ENCODE assay signal across 8 cellular contexts in the genomic region with DNA sequence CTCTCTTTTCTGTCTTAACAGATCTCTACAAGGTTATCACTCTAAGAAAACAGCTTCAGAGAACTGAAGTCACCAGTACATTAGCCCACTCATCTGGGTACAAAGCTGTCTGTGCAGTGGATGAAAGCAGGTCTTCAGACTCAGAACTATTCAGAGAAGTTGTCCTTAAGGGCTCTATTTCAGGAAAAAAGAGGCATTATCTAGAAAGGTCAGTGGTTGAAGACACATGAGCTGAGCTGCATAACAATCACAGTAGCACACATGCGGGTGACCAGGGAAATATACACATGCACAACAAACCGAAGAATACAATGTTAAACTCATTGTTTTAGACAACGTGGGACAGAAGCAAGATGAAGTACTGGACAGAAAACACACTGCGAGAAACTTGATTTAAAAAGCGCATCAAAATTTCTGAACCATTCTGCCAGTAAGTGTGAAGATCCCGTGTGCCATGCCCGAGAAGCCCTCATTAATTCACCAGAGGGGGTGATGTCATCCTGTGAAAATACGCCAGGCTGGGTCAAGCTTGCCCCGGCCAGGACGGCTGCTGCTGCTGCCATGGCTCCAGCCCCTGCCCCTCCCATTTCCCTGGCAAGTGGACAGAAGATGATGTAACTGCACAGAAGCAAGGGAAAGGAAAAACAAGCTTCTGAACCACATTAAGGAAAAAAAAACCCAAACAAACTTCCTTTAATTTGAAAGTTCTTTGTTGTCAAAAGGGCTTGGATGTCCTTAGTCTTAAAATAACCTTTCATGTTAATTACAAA. TPM values are rescaled to one million over a fixed set of nuclear protein-coding genes. Genes with fewer than 3 reads are reported as not detected.
DNase-seq lines count a peak whose midpoint lies in the region; ATAC-seq and TF ChIP-seq lines count a peak whose summit lies in the region.

No MANE protein-coding gene starts in this region.

- H3K4me3 ChIP-seq in SK-N-MC, result no peak overlapping the region
- no peak overlapping the region for H3K4me3 ChIP-seq in fibroblast of pulmonary artery (replicated peaks; ENCODE audit: low read depth, low read length)
- no peak overlapping the region for H3K4me3 ChIP-seq in MM.1S (ENCODE audit: low read length)

- H3K9me2 ChIP-seq in MM.1S (replicated peaks; ENCODE audit: insufficient read depth, low read length), result no peaks in the 10 kb centered on the region

- peaks cover 4% of the 10 kb centered on the region; the same call in 1 of the 2 replicates for H3F3A ChIP-seq in MM.1S (ENCODE audit: insufficient read depth, low read length)

- H3K4me3 Mint-ChIP-seq in natural killer cell (no peak overlapping the region), immature natural killer cell (no peak overlapping the region)

- no peak for TF ChIP-seq CTCF in fibroblast of pulmonary artery (IDR thresholded peaks at IDR 0.05; ENCODE audit: low read length, missing control alignments)
- TF ChIP-seq CTCF in MM.1S (IDR thresholded peaks at IDR 0.05; ENCODE audit: low read length), result no peak
- no peak for TF ChIP-seq CTCF in natural killer cell (IDR thresholded peaks at IDR 0.05)

- H3K79me2 ChIP-seq in MM.1S (ENCODE audit: low read length), result peaks cover 65% of the 10 kb centered on the region

- H3K36me3 ChIP-seq in SK-N-MC (ENCODE audit: insufficient read depth, low read length) (peaks cover 42% of the 10 kb centered on the region; the same call in 1 of the 2 replicates), MM.1S (replicated peaks; ENCODE audit: insufficient read depth, low read length) (peaks cover 12% of the 10 kb centered on the region)

- H3K36me3 Mint-ChIP-seq in natural killer cell (no peaks in the 10 kb centered on the region), immature natural killer cell (peaks cover 0 to 23% (median 8%) of the 10 kb centered on the region in 3 donors)

- H3K27me3 Mint-ChIP-seq in natural killer cell (ENCODE audit: low read depth in 2 of 2), result no peaks in the 10 kb centered on the region
- H3K27me3 Mint-ChIP-seq in immature natural killer cell (ENCODE audit: low read depth in 3 of 3), result no peaks in the 10 kb centered on the region

- H3K9ac ChIP-seq in SK-N-MC (ENCODE audit: insufficient read length) (no peak overlapping the region), MM.1S (ENCODE audit: low read length) (no peak overlapping the region)

- H3K4me1 Mint-ChIP-seq in natural killer cell (peaks cover 17 to 29% of the 10 kb centered on the region in 2 donors), immature natural killer cell (peaks cover 22 to 42% of the 10 kb centered on the region in 2 donors)

- H3K4me1 ChIP-seq in MM.1S (ENCODE audit: low read length), result peaks cover 4% of the 10 kb centered on the region

- no peaks in the 10 kb centered on the region for H3K9me3 Mint-ChIP-seq in natural killer cell
- no peaks in the 10 kb centered on the region for H3K9me3 Mint-ChIP-seq in immature natural killer cell

- H3K27ac Mint-ChIP-seq in natural killer cell (no peak overlapping the region), immature natural killer cell (no peak overlapping the region)

- H3K4me2 ChIP-seq in MM.1S (ENCODE audit: low read depth, low read length), result no peak overlapping the region

- H3K9me3 ChIP-seq in SK-N-MC (ENCODE audit: low read depth, low read length) (no peaks in the 10 kb centered on the region), MM.1S (replicated peaks; ENCODE audit: insufficient read depth, low read length) (no peaks in the 10 kb centered on the region)

- H2AFZ ChIP-seq in MM.1S (ENCODE audit: low read length), result no peak overlapping the region

- ATAC-seq in natural killer cell, result no peak

- H3K27ac ChIP-seq in SK-N-MC, result peak overlapping the region; percentile 54; the same call in 1 of the 2 replicates
- no peak overlapping the region for H3K27ac ChIP-seq in MM.1S (ENCODE audit: low read length)

- H3K27me3 ChIP-seq in MM.1S (replicated peaks; ENCODE audit: insufficient read depth, low read length), result no peaks in the 10 kb centered on the region

- intact Hi-C loops in natural killer cell (cut with micrococcal nuclease), result loop anchor here (5.0 kb wide), 1 partner anchor 334 kb away; no protein-coding TSS in a partner anchor

- peaks cover 5% of the 10 kb centered on the region; the same call in 1 of the 2 replicates for H4K20me1 ChIP-seq in MM.1S (ENCODE audit: insufficient read depth, low read length)

- DNase-seq in ELR (ENCODE audit: low read depth) (peak; percentile 87), SK-N-MC (ENCODE audit: low read depth, low spot score) (no peak), fibroblast of pulmonary artery (ENCODE audit: low read depth) (peak; percentile 93), non-pigmented ciliary epithelial cell (ENCODE audit: low read depth) (peak; percentile 59), MM.1S (no peak), activated gamma-delta T cell (lab: John Stamatoyannopoulos, UW) (no peak), natural killer cell (no peak), immature natural killer cell (no peak)

RNA-seq across cellular contexts. Expression of a gene that starts 10.1 kb away (rescaled TPM):
- 100 to 1,000 TPM; 105 to 115 (median 110) TPM for total RNA-seq in natural killer cell
- polyA plus RNA-seq in immature natural killer cell, result 10 to 100 TPM; 15.3 to 41.1 (median 16.6) TPM

RNA-seq across cellular contexts. Expression of a gene that starts 44.8 kb away (rescaled TPM):
- total RNA-seq in natural killer cell, result 1 to 10 TPM in 1 of 3 donors, under 1 TPM in 2; 0.61 to 1.4 (median 0.85) TPM
- under 1 TPM in 1 of 3 donors, not detected in 2; 0.19 TPM for polyA plus RNA-seq in immature natural killer cell

Comparison
In these comparisons a context has a peak if more than half of its experiments do, and no peak if none do; other contexts are left out.
1. DNase-seq: peak in ELR (single experiment), fibroblast of pulmonary artery (single experiment) and non-pigmented ciliary epithelial cell (single experiment); none in SK-N-MC (single experiment), MM.1S (single experiment), activated gamma-delta T cell (single experiment), natural killer cell (single experiment) and immature natural killer cell (0 of 3).